In the genomic region with DNA sequence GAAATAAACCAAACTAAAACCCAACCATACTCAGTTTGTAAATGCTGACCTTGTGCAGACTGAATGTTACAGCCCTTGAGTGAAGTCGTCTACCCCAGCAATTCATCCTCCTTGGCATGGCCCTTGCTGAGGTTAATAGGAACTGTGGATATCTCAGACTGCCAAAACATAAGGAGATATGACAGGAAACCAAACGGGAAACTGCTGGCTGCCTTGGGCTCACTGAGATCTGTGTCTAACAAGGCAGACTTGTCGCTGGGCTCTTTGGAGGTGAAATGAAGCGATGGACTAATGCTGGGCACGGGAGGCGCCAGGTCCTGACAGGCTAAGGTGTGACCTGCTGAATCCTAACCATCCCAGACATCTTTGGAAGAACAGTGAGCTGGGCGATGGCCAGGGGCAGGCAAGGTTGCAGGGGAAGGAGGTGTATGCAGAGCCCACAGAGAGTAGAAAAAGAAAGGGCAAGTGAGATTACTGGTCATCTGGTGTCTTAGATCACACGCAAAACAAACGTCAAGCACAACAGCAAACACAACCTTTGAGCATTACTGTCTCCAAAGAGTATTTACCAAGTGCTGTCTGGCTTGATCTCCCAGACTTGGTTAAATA, we compare ENCODE assay signal across 1 cellular context.
TF ChIP-seq lines count a peak whose summit lies in the region.

No MANE protein-coding gene starts in this region.

TF ChIP-seq in GM23338, 12 proteins besides CTCF, POLR2A, EP300 and RAD21 (continued from another document):
- TF ChIP-seq, protein P1, sequence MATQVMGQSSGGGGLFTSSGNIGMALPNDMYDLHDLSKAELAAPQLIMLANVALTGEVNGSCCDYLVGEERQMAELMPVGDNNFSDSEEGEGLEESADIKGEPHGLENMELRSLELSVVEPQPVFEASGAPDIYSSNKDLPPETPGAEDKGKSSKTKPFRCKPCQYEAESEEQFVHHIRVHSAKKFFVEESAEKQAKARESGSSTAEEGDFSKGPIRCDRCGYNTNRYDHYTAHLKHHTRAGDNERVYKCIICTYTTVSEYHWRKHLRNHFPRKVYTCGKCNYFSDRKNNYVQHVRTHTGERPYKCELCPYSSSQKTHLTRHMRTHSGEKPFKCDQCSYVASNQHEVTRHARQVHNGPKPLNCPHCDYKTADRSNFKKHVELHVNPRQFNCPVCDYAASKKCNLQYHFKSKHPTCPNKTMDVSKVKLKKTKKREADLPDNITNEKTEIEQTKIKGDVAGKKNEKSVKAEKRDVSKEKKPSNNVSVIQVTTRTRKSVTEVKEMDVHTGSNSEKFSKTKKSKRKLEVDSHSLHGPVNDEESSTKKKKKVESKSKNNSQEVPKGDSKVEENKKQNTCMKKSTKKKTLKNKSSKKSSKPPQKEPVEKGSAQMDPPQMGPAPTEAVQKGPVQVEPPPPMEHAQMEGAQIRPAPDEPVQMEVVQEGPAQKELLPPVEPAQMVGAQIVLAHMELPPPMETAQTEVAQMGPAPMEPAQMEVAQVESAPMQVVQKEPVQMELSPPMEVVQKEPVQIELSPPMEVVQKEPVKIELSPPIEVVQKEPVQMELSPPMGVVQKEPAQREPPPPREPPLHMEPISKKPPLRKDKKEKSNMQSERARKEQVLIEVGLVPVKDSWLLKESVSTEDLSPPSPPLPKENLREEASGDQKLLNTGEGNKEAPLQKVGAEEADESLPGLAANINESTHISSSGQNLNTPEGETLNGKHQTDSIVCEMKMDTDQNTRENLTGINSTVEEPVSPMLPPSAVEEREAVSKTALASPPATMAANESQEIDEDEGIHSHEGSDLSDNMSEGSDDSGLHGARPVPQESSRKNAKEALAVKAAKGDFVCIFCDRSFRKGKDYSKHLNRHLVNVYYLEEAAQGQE (IDR thresholded peaks at IDR 0.05; ENCODE audit: unreplicated experiment): no peak
- TF ChIP-seq, protein P2, sequence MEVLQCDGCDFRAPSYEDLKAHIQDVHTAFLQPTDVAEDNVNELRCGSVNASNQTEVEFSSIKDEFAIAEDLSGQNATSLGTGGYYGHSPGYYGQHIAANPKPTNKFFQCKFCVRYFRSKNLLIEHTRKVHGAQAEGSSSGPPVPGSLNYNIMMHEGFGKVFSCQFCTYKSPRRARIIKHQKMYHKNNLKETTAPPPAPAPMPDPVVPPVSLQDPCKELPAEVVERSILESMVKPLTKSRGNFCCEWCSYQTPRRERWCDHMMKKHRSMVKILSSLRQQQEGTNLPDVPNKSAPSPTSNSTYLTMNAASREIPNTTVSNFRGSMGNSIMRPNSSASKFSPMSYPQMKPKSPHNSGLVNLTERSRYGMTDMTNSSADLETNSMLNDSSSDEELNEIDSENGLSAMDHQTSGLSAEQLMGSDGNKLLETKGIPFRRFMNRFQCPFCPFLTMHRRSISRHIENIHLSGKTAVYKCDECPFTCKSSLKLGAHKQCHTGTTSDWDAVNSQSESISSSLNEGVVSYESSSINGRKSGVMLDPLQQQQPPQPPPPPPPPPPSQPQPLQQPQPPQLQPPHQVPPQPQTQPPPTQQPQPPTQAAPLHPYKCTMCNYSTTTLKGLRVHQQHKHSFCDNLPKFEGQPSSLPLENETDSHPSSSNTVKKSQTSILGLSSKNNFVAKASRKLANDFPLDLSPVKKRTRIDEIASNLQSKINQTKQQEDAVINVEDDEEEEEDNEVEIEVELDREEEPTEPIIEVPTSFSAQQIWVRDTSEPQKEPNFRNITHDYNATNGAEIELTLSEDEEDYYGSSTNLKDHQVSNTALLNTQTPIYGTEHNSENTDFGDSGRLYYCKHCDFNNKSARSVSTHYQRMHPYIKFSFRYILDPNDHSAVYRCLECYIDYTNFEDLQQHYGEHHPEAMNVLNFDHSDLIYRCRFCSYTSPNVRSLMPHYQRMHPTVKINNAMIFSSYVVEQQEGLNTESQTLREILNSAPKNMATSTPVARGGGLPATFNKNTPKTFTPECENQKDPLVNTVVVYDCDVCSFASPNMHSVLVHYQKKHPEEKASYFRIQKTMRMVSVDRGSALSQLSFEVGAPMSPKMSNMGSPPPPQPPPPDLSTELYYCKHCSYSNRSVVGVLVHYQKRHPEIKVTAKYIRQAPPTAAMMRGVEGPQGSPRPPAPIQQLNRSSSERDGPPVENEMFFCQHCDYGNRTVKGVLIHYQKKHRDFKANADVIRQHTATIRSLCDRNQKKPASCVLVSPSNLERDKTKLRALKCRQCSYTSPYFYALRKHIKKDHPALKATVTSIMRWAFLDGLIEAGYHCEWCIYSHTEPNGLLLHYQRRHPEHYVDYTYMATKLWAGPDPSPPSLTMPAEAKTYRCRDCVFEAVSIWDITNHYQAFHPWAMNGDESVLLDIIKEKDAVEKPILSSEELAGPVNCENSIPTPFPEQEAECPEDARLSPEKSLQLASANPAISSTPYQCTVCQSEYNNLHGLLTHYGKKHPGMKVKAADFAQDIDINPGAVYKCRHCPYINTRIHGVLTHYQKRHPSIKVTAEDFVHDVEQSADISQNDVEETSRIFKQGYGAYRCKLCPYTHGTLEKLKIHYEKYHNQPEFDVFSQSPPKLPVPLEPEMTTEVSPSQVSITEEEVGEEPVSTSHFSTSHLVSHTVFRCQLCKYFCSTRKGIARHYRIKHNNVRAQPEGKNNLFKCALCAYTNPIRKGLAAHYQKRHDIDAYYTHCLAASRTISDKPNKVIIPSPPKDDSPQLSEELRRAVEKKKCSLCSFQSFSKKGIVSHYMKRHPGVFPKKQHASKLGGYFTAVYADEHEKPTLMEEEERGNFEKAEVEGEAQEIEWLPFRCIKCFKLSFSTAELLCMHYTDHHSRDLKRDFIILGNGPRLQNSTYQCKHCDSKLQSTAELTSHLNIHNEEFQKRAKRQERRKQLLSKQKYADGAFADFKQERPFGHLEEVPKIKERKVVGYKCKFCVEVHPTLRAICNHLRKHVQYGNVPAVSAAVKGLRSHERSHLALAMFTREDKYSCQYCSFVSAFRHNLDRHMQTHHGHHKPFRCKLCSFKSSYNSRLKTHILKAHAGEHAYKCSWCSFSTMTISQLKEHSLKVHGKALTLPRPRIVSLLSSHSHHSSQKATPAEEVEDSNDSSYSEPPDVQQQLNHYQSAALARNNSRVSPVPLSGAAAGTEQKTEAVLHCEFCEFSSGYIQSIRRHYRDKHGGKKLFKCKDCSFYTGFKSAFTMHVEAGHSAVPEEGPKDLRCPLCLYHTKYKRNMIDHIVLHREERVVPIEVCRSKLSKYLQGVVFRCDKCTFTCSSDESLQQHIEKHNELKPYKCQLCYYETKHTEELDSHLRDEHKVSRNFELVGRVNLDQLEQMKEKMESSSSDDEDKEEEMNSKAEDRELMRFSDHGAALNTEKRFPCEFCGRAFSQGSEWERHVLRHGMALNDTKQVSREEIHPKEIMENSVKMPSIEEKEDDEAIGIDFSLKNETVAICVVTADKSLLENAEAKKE (CRISPR knock-in tag; IDR thresholded peaks at IDR 0.05): no peak
- no peak for TF ChIP-seq EZH2 (IDR thresholded peaks at IDR 0.05; ENCODE audit: low read depth, unreplicated experiment)
- no peak for TF ChIP-seq JUNB (IDR thresholded peaks at IDR 0.05; ENCODE audit: unreplicated experiment)
